In the genomic region with DNA sequence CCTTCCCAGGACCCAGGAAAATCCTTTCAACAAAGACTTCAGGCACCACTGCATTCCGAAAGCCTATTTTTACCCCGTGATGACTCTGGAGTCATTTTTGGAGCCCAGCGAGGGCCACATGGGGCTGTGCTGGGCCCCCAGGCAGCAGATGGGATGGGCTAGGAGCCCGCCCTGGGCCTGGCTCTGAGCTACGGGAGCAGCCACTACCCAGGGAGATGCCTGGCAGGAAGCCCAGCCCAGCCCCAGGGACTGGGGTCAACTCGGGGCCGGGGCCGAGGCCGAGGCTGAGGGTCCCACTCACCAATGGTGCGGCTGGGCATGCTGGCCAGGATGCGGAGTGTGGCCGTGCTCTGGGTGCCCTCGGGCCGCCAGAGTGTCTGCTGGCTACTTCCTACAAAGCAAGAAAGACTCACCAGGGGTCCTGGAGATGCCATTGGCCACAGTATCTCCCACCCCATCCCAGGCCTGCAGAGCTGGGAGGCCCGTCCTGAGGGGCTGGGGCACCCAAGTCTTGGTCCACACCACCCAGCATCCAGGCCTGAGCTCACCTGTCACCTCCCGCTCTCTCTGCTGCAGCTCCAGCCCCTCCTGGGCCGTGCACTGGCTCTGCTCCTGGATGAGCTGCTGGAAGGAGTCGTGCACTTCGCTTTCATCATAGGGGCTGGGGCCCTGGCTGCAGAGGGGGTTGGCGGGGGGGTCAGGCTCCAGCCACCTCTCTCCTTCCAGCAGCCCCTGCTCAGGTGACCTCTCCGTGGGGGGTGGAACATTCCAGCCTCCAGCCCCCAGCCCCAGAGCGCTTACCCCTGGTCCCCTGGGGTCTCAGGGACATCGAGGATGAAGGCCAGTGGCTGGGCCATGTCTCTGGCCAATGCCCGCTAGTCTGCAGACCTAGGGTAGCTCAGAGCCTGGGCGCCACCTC, we compare ENCODE assay signal across 10 cellular contexts. TPM values are rescaled to one million over a fixed set of nuclear protein-coding genes. Genes with fewer than 3 reads are reported as not detected.
A peak's percentile ranks its signal among the peaks of the same experiment; 100 is the strongest.
DNase-seq lines count a peak whose midpoint lies in the region; ATAC-seq, FAIRE-seq and TF ChIP-seq lines count a peak whose summit lies in the region.
"Had no signal": no experiment of that assay in that cellular context is flagged by ENCODE, and none has a peak within 500 bp of the region (broad histone marks: within the 10 kb centered on the region; RNA-seq: fewer than 3 reads in every experiment).

No MANE protein-coding gene starts in this region.

- WGBS in heart left ventricle, 4 donors: 37 to 50% (median 45%) methylated on average over 17 to 25 of the region's 25 CpGs

- H3K9ac ChIP-seq in kidney (ENCODE audit: low read length in 2 of 2): no peak overlapping the region

- peak; percentile 18 to 55 (median 34) for ATAC-seq in heart left ventricle
- no peak for ATAC-seq in stimulated activated effector memory CD8-positive, alpha-beta T cell treated with anti-CD3 and anti-CD28 coated beads, Interleukin-12 subunit alpha, Interleukin-12 subunit beta, amount 100 ng/mL, for 72 hours

- H3K36me3 ChIP-seq in Peyer's patch: peaks cover 0 to 40% (median 0%) of the 10 kb centered on the region in 3 donors
- H3K36me3 ChIP-seq in heart left ventricle: peaks cover 0 to 54% (median 27%) of the 10 kb centered on the region in 9 donors
- peaks cover 0 to 5% of the 10 kb centered on the region in 2 donors for H3K36me3 ChIP-seq in kidney (ENCODE audit: control insufficient read depth in 1 of 2, insufficient read depth in 2 of 2, low read length in 2 of 2)

- TF ChIP-seq POLR2A in GM19193 (IDR thresholded peaks at IDR 0.05; ENCODE audit: extremely low read depth, insufficient read depth, insufficient read length) (peak; percentile 30), Peyer's patch (IDR thresholded peaks at IDR 0.05) (no peak), heart left ventricle (IDR thresholded peaks at IDR 0.05) (no peak)

- DNase-seq in Peyer's patch (peak in 1 of 3 donors; percentile 47), heart left ventricle (peak; percentile 64 to 84 (median 75)), medulla oblongata (ENCODE audit: extremely low spot score) (no peak), kidney (no peak), GM10248 (ENCODE audit: extremely low spot score) (no peak)
- no peak for DNase-seq in stimulated activated effector memory CD8-positive, alpha-beta T cell treated with anti-CD3 and anti-CD28 coated beads, Interleukin-12 subunit alpha, Interleukin-12 subunit beta, amount 100 ng/mL, for 72 hours (ENCODE audit: low spot score in 2 of 2)
- DNase-seq: mammary epithelial cell had no signal

- intact Hi-C loops in heart left ventricle (cut with DNase I) (loop anchor here in 8 of 10 donors (5.0 kb wide), 3 partner anchors 46 to 126 kb away; no protein-coding TSS in a partner anchor), kidney (cut with DNase I) (no loop called here)

- H3K9me3 ChIP-seq in Peyer's patch: no peaks in the 10 kb centered on the region
- H3K9me3 ChIP-seq in heart left ventricle: no peaks in the 10 kb centered on the region
- H3K9me3 ChIP-seq in kidney (ENCODE audit: control insufficient read depth in 1 of 2, low read length in 2 of 2): no peaks in the 10 kb centered on the region

- no peaks in the 10 kb centered on the region for H3K9me3 Mint-ChIP-seq in stimulated activated effector memory CD8-positive, alpha-beta T cell treated with anti-CD3 and anti-CD28 coated beads, Interleukin-12 subunit alpha, Interleukin-12 subunit beta, amount 100 ng/mL, for 72 hours

- peak overlapping the region in 3 of 4 donors; percentile 59 to 97 (median 95) for H3K4me3 ChIP-seq in Peyer's patch
- H3K4me3 ChIP-seq in heart left ventricle: peak overlapping the region in 9 of 12 donors; percentile 32 to 93 (median 80)
- H3K4me3 ChIP-seq in kidney (ENCODE audit: low read length in 2 of 2): no peak overlapping the region

- H3K27me3 ChIP-seq in Peyer's patch (no peaks in the 10 kb centered on the region), heart left ventricle (peaks cover 0 to 4% (median 0%) of the 10 kb centered on the region in 9 donors)

- peaks cover 75% of the 10 kb centered on the region for H3K4me1 Mint-ChIP-seq in stimulated activated effector memory CD8-positive, alpha-beta T cell treated with anti-CD3 and anti-CD28 coated beads, Interleukin-12 subunit alpha, Interleukin-12 subunit beta, amount 100 ng/mL, for 72 hours

- POLR2A ChIA-PET in GM10248 (lab: Yijun Ruan, JAX): interaction anchor here (0.6 to 1.0 kb wide), 3 partner anchors 45 to 592 kb away, joined by 3 read pairs; no protein-coding TSS in a partner anchor

- H3K36me3 Mint-ChIP-seq in stimulated activated effector memory CD8-positive, alpha-beta T cell treated with anti-CD3 and anti-CD28 coated beads, Interleukin-12 subunit alpha, Interleukin-12 subunit beta, amount 100 ng/mL, for 72 hours: peaks cover 84% of the 10 kb centered on the region

- no peak for FAIRE-seq in kidney (lab: Jason Lieb, UNC)

- CTCF ChIA-PET in GM10248 (lab: Yijun Ruan, JAX): interaction anchor here (1.0 to 3.4 kb wide), 7 partner anchors 11 to 125 kb away, joined by 3 to 16 read pairs (median 4); no protein-coding TSS in a partner anchor

- H3K4me1 ChIP-seq in Peyer's patch (peaks cover 7 to 74% (median 60%) of the 10 kb centered on the region in 4 donors), heart left ventricle (peaks cover 14 to 81% (median 60%) of the 10 kb centered on the region in 12 donors), kidney (ENCODE audit: control insufficient read depth in 1 of 2, insufficient read depth in 1 of 2, low read depth in 1 of 2, low read length in 2 of 2) (peaks cover 0 to 19% of the 10 kb centered on the region in 2 donors)

- peak overlapping the region; percentile 67 for H3K27ac Mint-ChIP-seq in stimulated activated effector memory CD8-positive, alpha-beta T cell treated with anti-CD3 and anti-CD28 coated beads, Interleukin-12 subunit alpha, Interleukin-12 subunit beta, amount 100 ng/mL, for 72 hours

- H3K4me3 Mint-ChIP-seq in stimulated activated effector memory CD8-positive, alpha-beta T cell treated with anti-CD3 and anti-CD28 coated beads, Interleukin-12 subunit alpha, Interleukin-12 subunit beta, amount 100 ng/mL, for 72 hours: peak overlapping the region; percentile 99

- H3K27ac ChIP-seq in Peyer's patch (peak overlapping the region; percentile 84 to 99 (median 90)), heart left ventricle (peak overlapping the region; percentile 76 to 98 (median 94)), kidney (ENCODE audit: low read depth in 2 of 2, low read length in 2 of 2) (no peak overlapping the region)

- no peak for TF ChIP-seq CTCF in Peyer's patch (IDR thresholded peaks at IDR 0.05)
- TF ChIP-seq CTCF in heart left ventricle (IDR thresholded peaks at IDR 0.05): no peak
- no peak for TF ChIP-seq CTCF in kidney (IDR thresholded peaks at IDR 0.05; ENCODE audit: borderline replicate concordance, extremely low read depth, insufficient read depth)
- no peak for TF ChIP-seq CTCF in GM10248 (IDR thresholded peaks at IDR 0.05; ENCODE audit: control extremely low read depth, extremely low read depth, low read depth, missing control alignments)

RNA-seq across cellular contexts. Expression of gene TMC6, which starts 2.3 kb away (rescaled TPM):
- 100 to 1,000 TPM in 1 of 4 donors, 10 to 100 TPM in 3; 54.5 to 107 (median 94.9) TPM for total RNA-seq in Peyer's patch
- 100 to 1,000 TPM in 1 of 9 donors, 10 to 100 TPM in 8; 41.5 to 139 (median 71.4) TPM for total RNA-seq in heart left ventricle
- polyA plus RNA-seq in heart left ventricle: 10 to 100 TPM; 31.2 to 50.1 TPM
- 115 TPM for total RNA-seq in kidney
- 15.0 TPM for polyA plus RNA-seq in kidney (ENCODE audit: insufficient read depth, low read depth, low replicate concordance)

RNA-seq across cellular contexts. Expression of gene TMC8, which starts 4.3 kb away (rescaled TPM):
- total RNA-seq in Peyer's patch (10 to 100 TPM in 3 of 4 donors, 1 to 10 TPM in 1; 10.0 to 66.8 (median 22.5) TPM), heart left ventricle (10 to 100 TPM in 1 of 9 donors, 1 to 10 TPM in 5, under 1 TPM in 3; 0.81 to 21.6 (median 1.1) TPM), kidney (35.9 TPM)
- polyA plus RNA-seq in heart left ventricle (1 to 10 TPM; 1.2 to 1.8 TPM), kidney (ENCODE audit: insufficient read depth, low read depth, low replicate concordance) (1.0 TPM)

RNA-seq across cellular contexts. Expression of gene C17orf99, which starts 19.9 kb away (rescaled TPM):
- total RNA-seq in Peyer's patch (1 to 10 TPM in 1 of 4 donors, not detected in 3; 1.6 TPM), heart left ventricle (not detected), kidney (not detected)
- polyA plus RNA-seq in heart left ventricle (not detected), kidney (ENCODE audit: insufficient read depth, low read depth, low replicate concordance) (not detected)
- total RNA-seq: endothelial cell of umbilical vein, NCI-H460 had no signal
- polyA plus RNA-seq: endothelial cell of umbilical vein had no signal

RNA-seq across cellular contexts. Expression of gene SYNGR2, which starts 42.1 kb away (rescaled TPM):
- total RNA-seq in Peyer's patch (10 to 100 TPM; 51.2 to 87.2 (median 77.3) TPM), heart left ventricle (100 to 1,000 TPM in 7 of 9 donors, 10 to 100 TPM in 2; 99.5 to 268 (median 135) TPM), kidney (165 TPM)
- polyA plus RNA-seq in heart left ventricle (100 to 1,000 TPM; 104 to 174 TPM), kidney (ENCODE audit: insufficient read depth, low read depth, low replicate concordance) (149 TPM)

Comparison
In these comparisons a context has a peak if more than half of its experiments do, and no peak if none do; other contexts are left out.
1. DNase-seq: peak in heart left ventricle (5 of 5); none in stimulated activated effector memory CD8-positive, alpha-beta T cell treated with anti-CD3 and anti-CD28 coated beads, Interleukin-12 subunit alpha, Interleukin-12 subunit beta, amount 100 ng/mL, for 72 hours (0 of 2), medulla oblongata (single experiment), kidney (single experiment) and GM10248 (single experiment).
2. H3K27ac ChIP-seq: peak in Peyer's patch (4 of 4) and heart left ventricle (12 of 12); none in kidney (0 of 2).
3. H3K4me3 ChIP-seq: peak in Peyer's patch (3 of 4) and heart left ventricle (9 of 12); none in kidney (0 of 2).